ENCODE assay signal across 6 cellular contexts in the genomic region with DNA sequence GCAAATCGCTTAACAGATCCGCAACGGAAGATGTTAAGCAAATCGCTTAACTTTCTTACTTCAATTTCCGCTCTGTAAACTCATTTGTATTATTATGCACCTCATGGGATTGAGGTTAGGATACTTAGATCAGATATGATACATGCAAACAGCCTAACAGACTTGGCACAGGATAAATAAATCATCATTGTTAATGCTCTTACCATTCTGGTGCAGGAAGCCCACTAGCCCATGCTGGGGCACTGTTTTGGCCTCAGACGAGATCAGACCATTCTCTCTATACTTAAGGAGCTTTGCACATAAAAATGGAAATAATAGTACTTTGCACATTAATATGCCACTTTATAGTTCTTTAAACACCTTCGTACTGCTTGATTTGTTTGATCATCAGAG. TPM values are rescaled to one million over a fixed set of nuclear protein-coding genes. Genes with fewer than 3 reads are reported as not detected.
A peak's percentile ranks its signal among the peaks of the same experiment; 100 is the strongest.
DNase-seq lines count a peak whose midpoint lies in the region; ATAC-seq and TF ChIP-seq lines count a peak whose summit lies in the region.

No MANE protein-coding gene starts in this region.

- peaks cover 4% of the 10 kb centered on the region for H3K79me1 ChIP-seq in neuronal stem cell (ENCODE audit: low read depth, low read length)

- no peaks in the 10 kb centered on the region for H3K9me3 ChIP-seq in neuronal stem cell (replicated peaks in 1 of 2; ENCODE audit: control insufficient read depth in 2 of 2, insufficient read depth in 1 of 2, low read depth in 1 of 2, low read length in 2 of 2)

- H2BK5ac ChIP-seq in neuronal stem cell (ENCODE audit: low read length): no peak overlapping the region

- no peaks in the 10 kb centered on the region for H3K27me3 ChIP-seq in neuronal stem cell (ENCODE audit: control insufficient read depth in 3 of 3, insufficient read depth in 3 of 3, low read depth in 1 of 3, low read length in 3 of 3)

- H3K14ac ChIP-seq in neuronal stem cell (ENCODE audit: low read length): no peak overlapping the region

- H3K4me3 ChIP-seq in astrocyte of the cerebellum (ENCODE audit: low read depth, low read length): peak overlapping the region; percentile 70
- peak overlapping the region; percentile 78 to 91 for H3K4me3 ChIP-seq in neuronal stem cell (ENCODE audit: low read length in 2 of 2)

- WGBS in neuronal stem cell (ENCODE audit: extremely low coverage in 2 of 2, insufficient read length in 2 of 2, insufficient replicate concordance in 1 of 2), 2 donors: no CpG with 5 or more reads among the region's 7 CpGs

- peaks cover 20 to 64% of the 10 kb centered on the region in 2 donors for H3K36me3 ChIP-seq in neuronal stem cell (replicated peaks in 1 of 2; ENCODE audit: control insufficient read depth in 2 of 2, insufficient read depth in 2 of 2, low read length in 2 of 2)

- H3K4me2 ChIP-seq in neuronal stem cell (ENCODE audit: insufficient read depth, low read length, poor library complexity, severe bottlenecking): peak overlapping the region; percentile 68

- no peak overlapping the region for H4K91ac ChIP-seq in neuronal stem cell (ENCODE audit: low read depth, low read length, poor library complexity)

- no peak overlapping the region for H2BK12ac ChIP-seq in neuronal stem cell (ENCODE audit: low read length)

- DNase-seq in NCI-H146 (lab: John Stamatoyannopoulos, UW) (peak; percentile 65), NCI-H146 treated with DMSO at 0.1 percent for 48 hours (lab: John Stamatoyannopoulos, UW; ENCODE audit: unreplicated experiment) (no peak), astrocyte of the cerebellum (ENCODE audit: low read depth) (no peak), neuronal stem cell (ENCODE audit: low spot score) (no peak)

- H3K23ac ChIP-seq in neuronal stem cell (ENCODE audit: low read depth, low read length, poor library complexity): no peak overlapping the region

- no peak for ATAC-seq in GM18868 (IDR thresholded peaks at IDR 0.05; ENCODE audit: unreplicated experiment)
- no peak for ATAC-seq in HG02870 (IDR thresholded peaks at IDR 0.05; ENCODE audit: unreplicated experiment)

- peak overlapping the region; percentile 87 for H3K27ac ChIP-seq in neuronal stem cell (replicated peaks; ENCODE audit: low read length)

- H2AFZ ChIP-seq in neuronal stem cell (ENCODE audit: low read length): peak overlapping the region; percentile 70

- in situ Hi-C loops in astrocyte of the cerebellum (cut with HindIII; ENCODE audit: low sequenced_read_pairs): no loop called here

- no peak overlapping the region for H2BK15ac ChIP-seq in neuronal stem cell (ENCODE audit: low read length)

- H3K4ac ChIP-seq in neuronal stem cell (ENCODE audit: low read length): no peak overlapping the region

- no peak overlapping the region for H3K9ac ChIP-seq in neuronal stem cell (ENCODE audit: low read depth, low read length, poor library complexity)

- peaks cover 11 to 15% of the 10 kb centered on the region in 2 donors for H3K4me1 ChIP-seq in neuronal stem cell (ENCODE audit: control insufficient read depth in 2 of 2, insufficient read depth in 1 of 2, low read depth in 1 of 2, low read length in 2 of 2)

- H4K8ac ChIP-seq in neuronal stem cell (ENCODE audit: low read depth, low read length): no peak overlapping the region

- TF ChIP-seq CTCF in astrocyte of the cerebellum (IDR thresholded peaks at IDR 0.05; ENCODE audit: low read depth, low read length, missing control alignments): peak; percentile 26

- H3K18ac ChIP-seq in neuronal stem cell (ENCODE audit: low read length): no peak overlapping the region

- no peak overlapping the region for H2AK5ac ChIP-seq in neuronal stem cell (ENCODE audit: low read depth, low read length)

- H2BK120ac ChIP-seq in neuronal stem cell (ENCODE audit: low read depth, low read length): no peak overlapping the region

RNA-seq across cellular contexts. Expression of a gene that starts 0.4 kb away (rescaled TPM):
- polyA plus RNA-seq in neuronal stem cell (2013, experiment 1 of 2): 78.4 TPM
- 81.0 TPM for polyA plus RNA-seq in neuronal stem cell (2013, experiment 2 of 2)

RNA-seq across cellular contexts. Expression of a gene that starts 1.3 kb away (rescaled TPM):
- 584 TPM for polyA plus RNA-seq in neuronal stem cell (2013, experiment 1 of 2)
- polyA plus RNA-seq in neuronal stem cell (2013, experiment 2 of 2): 624 TPM

RNA-seq across cellular contexts. Expression of a gene that starts 23.9 kb away (rescaled TPM):
- 14.2 TPM for polyA plus RNA-seq in neuronal stem cell (2013, experiment 1 of 2)
- 14.6 TPM for polyA plus RNA-seq in neuronal stem cell (2013, experiment 2 of 2)

RNA-seq across cellular contexts. Expression of a gene that starts 40.0 kb away (rescaled TPM):
- 3,243 TPM for polyA plus RNA-seq in neuronal stem cell (2013, experiment 1 of 2)
- polyA plus RNA-seq in neuronal stem cell (2013, experiment 2 of 2): 3,181 TPM

RNA-seq across cellular contexts. Expression of a gene that starts 42.5 kb away (rescaled TPM):
- 0.33 TPM for polyA plus RNA-seq in neuronal stem cell (2013, experiment 1 of 2)
- polyA plus RNA-seq in neuronal stem cell (2013, experiment 2 of 2): 0.28 TPM
